ENCODE assay signal across 20 cellular contexts in genomic region chr4:32824321-32824720, GRCh38.
A peak's percentile ranks its signal among the peaks of the same experiment; 100 is the strongest.
DNase-seq lines count a peak whose midpoint lies in the region; ATAC-seq, FAIRE-seq and TF ChIP-seq lines count a peak whose summit lies in the region.
"Had no signal": no experiment of that assay in that cellular context is flagged by ENCODE, and none has a peak within 500 bp of the region (broad histone marks: within the 10 kb centered on the region; RNA-seq: fewer than 3 reads in every experiment).

No MANE protein-coding gene starts in this region.

- H3K27me3 ChIP-seq in bronchial epithelial cell (ENCODE audit: control insufficient read depth, insufficient read depth, low read length), result no peaks in the 10 kb centered on the region
- H3K27me3 ChIP-seq: MG63, SJSA1 had no signal

- no peak for FAIRE-seq in bronchial epithelial cell (lab: Jason Lieb, UNC)
- FAIRE-seq: A549, GM12878, GM18507 had no signal

- ATAC-seq in HG02884 (IDR thresholded peaks at IDR 0.05; ENCODE audit: unreplicated experiment) (no peak), HG03378 (IDR thresholded peaks at IDR 0.05; ENCODE audit: unreplicated experiment) (no peak), GM18868 (IDR thresholded peaks at IDR 0.05; ENCODE audit: unreplicated experiment) (no peak)
- ATAC-seq: A549, GM12878, HCT116 had no signal

- H3K4me3 ChIP-seq in bronchial epithelial cell (ENCODE audit: low read depth, low read length) (no peak overlapping the region), foreskin fibroblast (ENCODE audit: low read depth in 1 of 2, low read length in 2 of 2) (no peak overlapping the region)
- H3K4me3 ChIP-seq: A549, GM12878, GM23248, MG63, SJSA1 had no signal

- DNase-seq in EL, result peak; percentile 0
- peak; percentile 86 for DNase-seq in NCI-H226
- peak; percentile 54 for DNase-seq in bronchial epithelial cell (ENCODE audit: low read depth)
- DNase-seq in foreskin fibroblast, result peak; percentile 14 to 59
- DNase-seq in NCI-H1417 (lab: John Stamatoyannopoulos, UW), result no peak
- DNase-seq: DMS153, GM23248, KG1, MG63, NCI-H1417 treated with DMSO at 0.1 percent for 48 hours, NCI-H2029 treated with DMSO at 0.1 percent for 48 hours, NCI-H526 had no signal

- no peaks in the 10 kb centered on the region for H3K36me3 ChIP-seq in bronchial epithelial cell (ENCODE audit: control insufficient read depth, insufficient read depth, low read length)
- H3K36me3 ChIP-seq: MG63, SJSA1 had no signal

- TF ChIP-seq CTCF in bronchial epithelial cell (IDR thresholded peaks at IDR 0.05; ENCODE audit: insufficient read depth, low read length, severe bottlenecking) (no peak), foreskin fibroblast (IDR thresholded peaks at IDR 0.05; ENCODE audit: low read depth, low read length) (no peak)

Comparison
In these comparisons a context has a peak if more than half of its experiments do, and no peak if none do; other contexts are left out.
1. DNase-seq: peak in EL (single experiment), NCI-H226 (single experiment), bronchial epithelial cell (single experiment) and foreskin fibroblast (2 of 2); none in NCI-H1417 (0 of 3).